1 cellular context compared by ENCODE assay signal in genomic region chr14:54902521-54903420, GRCh38.
TF ChIP-seq lines count a peak whose summit lies in the region.

TSS of gene GCH1 (minus strand) at chr14:54902826. CDS start at chr14:54902663, 163 bp downstream.

TF ChIP-seq in GM12878, 131 proteins besides CTCF, POLR2A, EP300 and RAD21 (continued from another document and continues in another):
- TF ChIP-seq ATF7 (IDR thresholded peaks at IDR 0.05; ENCODE audit: low read depth) (no peak), ZNF217 (IDR thresholded peaks at IDR 0.05) (peak; percentile 64; the same call in 1 of the 2 replicates), KDM1A (IDR thresholded peaks at IDR 0.05; ENCODE audit: borderline replicate concordance) (no peak), ZBTB40 (IDR thresholded peaks at IDR 0.05; ENCODE audit: borderline replicate concordance) (no peak), PKNOX1 (IDR thresholded peaks at IDR 0.05) (peak; percentile 18; the same call in 1 of the 2 replicates), WRNIP1 (IDR thresholded peaks at IDR 0.05; ENCODE audit: borderline replicate concordance, low read depth, low read length) (no peak), TCF12 (IDR thresholded peaks at IDR 0.05; ENCODE audit: low read depth, low read length) (peak; percentile 67; the same call in 1 of the 2 replicates), RELB (IDR thresholded peaks at IDR 0.05; ENCODE audit: low read depth) (no peak), HDGF (IDR thresholded peaks at IDR 0.05) (no peak), MTA3 (IDR thresholded peaks at IDR 0.05; ENCODE audit: borderline replicate concordance, low read length) (no peak), USF2 (IDR thresholded peaks at IDR 0.05; ENCODE audit: borderline replicate concordance, low read depth, low read length) (no peak), SUZ12 (IDR thresholded peaks at IDR 0.05; ENCODE audit: unreplicated experiment) (no peak), REST (IDR thresholded peaks at IDR 0.05; ENCODE audit: low read depth, low read length) (no peak), HSF1 (IDR thresholded peaks at IDR 0.05; ENCODE audit: low read depth, low read length) (no peak), RCOR1 (conservative IDR thresholded peaks at IDR 0.05; ENCODE audit: low read depth, low read length) (no peak), PAX5 (IDR thresholded peaks at IDR 0.05; ENCODE audit: borderline replicate concordance, low read depth, low read length) (no peak), NFIC (IDR thresholded peaks at IDR 0.05; ENCODE audit: low read depth, low read length) (no peak), YY1 (IDR thresholded peaks at IDR 0.05; ENCODE audit: low read depth, low read length) (peak; percentile 37; the same call in 1 of the 2 replicates), SMAD1 (IDR thresholded peaks at IDR 0.05; ENCODE audit: low read depth, partially characterized antibody) (no peak), SMAD5 (IDR thresholded peaks at IDR 0.05; ENCODE audit: low read depth) (peak; percentile 69; the same call in 1 of the 2 replicates), MYB (IDR thresholded peaks at IDR 0.05; ENCODE audit: borderline replicate concordance, low read depth, low read length) (no peak), POLR2AphosphoS5 (IDR thresholded peaks at IDR 0.05; ENCODE audit: low read length) (peak; percentile 97), E4F1 (IDR thresholded peaks at IDR 0.05; ENCODE audit: borderline replicate concordance, partially characterized antibody) (no peak), RELA (IDR thresholded peaks at IDR 0.05; ENCODE audit: borderline replicate concordance, partially characterized antibody) (no peak), ASH2L (IDR thresholded peaks at IDR 0.05; ENCODE audit: borderline replicate concordance, low read depth) (no peak; the same call in 1 of the 2 replicates), PAX8 (IDR thresholded peaks at IDR 0.05) (no peak), BCL3 (IDR thresholded peaks at IDR 0.05; ENCODE audit: borderline replicate concordance, insufficient read depth, low read depth, low read length, poor library complexity, severe bottlenecking) (peak; percentile 30), NRF1 (conservative IDR thresholded peaks at IDR 0.05; ENCODE audit: low read depth, low read length) (no peak), ATF3 (IDR thresholded peaks at IDR 0.05; ENCODE audit: borderline replicate concordance, extremely low read depth, low read depth, low read length) (no peak), ZNF384 (IDR thresholded peaks at IDR 0.05; ENCODE audit: borderline replicate concordance, low read depth, low read length) (no peak), ZNF687 (IDR thresholded peaks at IDR 0.05) (peak; percentile 32; the same call in 1 of the 2 replicates), BMI1 (IDR thresholded peaks at IDR 0.05; ENCODE audit: borderline replicate concordance) (no peak), FOXK2 (IDR thresholded peaks at IDR 0.05) (no peak), POU2F2 (IDR thresholded peaks at IDR 0.05; ENCODE audit: borderline replicate concordance, low read depth, low read length) (peak; percentile 85)
